In the genomic region with DNA sequence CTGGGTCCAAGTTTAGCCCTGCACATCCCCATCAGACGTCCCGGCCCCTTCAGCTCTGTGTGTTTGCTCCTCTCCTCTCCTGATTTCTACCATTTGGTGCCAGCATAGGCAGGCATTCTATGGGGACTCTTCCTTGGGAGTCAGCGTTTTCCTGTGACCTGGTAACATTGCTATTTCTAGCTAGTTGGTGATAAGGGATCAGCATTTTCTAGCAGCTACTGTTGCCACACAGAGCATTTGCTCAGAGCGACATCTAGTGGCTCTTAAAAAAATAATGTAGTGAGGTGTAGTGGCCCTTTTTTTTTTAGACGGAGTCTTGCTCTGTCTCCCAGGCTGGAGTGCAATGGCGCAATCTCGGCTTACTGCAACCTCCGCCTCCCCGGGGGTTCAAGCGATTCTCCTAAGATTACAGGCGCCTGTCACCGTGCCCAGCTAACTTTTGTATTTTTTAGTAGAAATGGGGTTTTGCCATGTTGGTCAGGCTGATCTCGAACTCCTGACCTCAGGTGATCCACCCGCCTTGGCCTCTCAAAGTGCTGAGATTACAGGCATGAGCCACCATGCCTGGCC, we compare ENCODE assay signal across 8 cellular contexts. TPM values are rescaled to one million over a fixed set of nuclear protein-coding genes. Genes with fewer than 3 reads are reported as not detected.
DNase-seq lines count a peak whose midpoint lies in the region; ATAC-seq and TF ChIP-seq lines count a peak whose summit lies in the region.
"Not testable (repeated sequence)": the region's sequence is repeated elsewhere in the genome, so short reads cannot be mapped to it uniquely, and the experiment has no call there.

No MANE protein-coding gene starts in this region.

- H3K4me1 Mint-ChIP-seq in natural killer cell, result not testable (repeated sequence)

- H3K4me3 Mint-ChIP-seq in natural killer cell, result not testable (repeated sequence)

- not testable (repeated sequence) for H3K36me3 Mint-ChIP-seq in natural killer cell

- DNase-seq in GM03348 (ENCODE audit: low spot score) (peak; percentile 80), NCI-H1105 treated with DMSO at 0.1 percent for 48 hours (lab: John Stamatoyannopoulos, UW) (peak; percentile 72), RKO (ENCODE audit: low spot score) (peak; percentile 91), foreskin fibroblast (peak; percentile 80 to 92), ureter (ENCODE audit: low spot score) (peak; percentile 46)
- DNase-seq in activated naive CD4-positive, alpha-beta T cell treated with Interleukin-2 at 50 U/mL for 16 hours, result peak; percentile 8
- not testable (repeated sequence) for DNase-seq in natural killer cell

- intact Hi-C loops in natural killer cell (cut with micrococcal nuclease), result not testable (repeated sequence)

- H3K27me3 Mint-ChIP-seq in natural killer cell (ENCODE audit: low read depth in 2 of 2), result not testable (repeated sequence)

- H3K9me3 Mint-ChIP-seq in natural killer cell, result not testable (repeated sequence)

- TF ChIP-seq CTCF in foreskin fibroblast (IDR thresholded peaks at IDR 0.05; ENCODE audit: low read depth, low read length) (peak; percentile 44), natural killer cell (IDR thresholded peaks at IDR 0.05) (peak; percentile 66)

- H3K4me3 ChIP-seq in foreskin fibroblast (ENCODE audit: low read depth in 1 of 2, low read length in 2 of 2), result not testable (repeated sequence)

- not testable (repeated sequence) for H3K27ac Mint-ChIP-seq in natural killer cell

- ATAC-seq in HG02588 (IDR thresholded peaks at IDR 0.05; ENCODE audit: unreplicated experiment) (peak; percentile 67), natural killer cell (peak; percentile 72 to 83 (median 73))

RNA-seq across cellular contexts. Expression of gene PPEF2, which starts 54.0 kb away (rescaled TPM):
- total RNA-seq in natural killer cell (under 1 TPM; 0.21 to 0.33 (median 0.32) TPM), ureter (not detected)
